9 cellular contexts compared by ENCODE assay signal in the genomic region with DNA sequence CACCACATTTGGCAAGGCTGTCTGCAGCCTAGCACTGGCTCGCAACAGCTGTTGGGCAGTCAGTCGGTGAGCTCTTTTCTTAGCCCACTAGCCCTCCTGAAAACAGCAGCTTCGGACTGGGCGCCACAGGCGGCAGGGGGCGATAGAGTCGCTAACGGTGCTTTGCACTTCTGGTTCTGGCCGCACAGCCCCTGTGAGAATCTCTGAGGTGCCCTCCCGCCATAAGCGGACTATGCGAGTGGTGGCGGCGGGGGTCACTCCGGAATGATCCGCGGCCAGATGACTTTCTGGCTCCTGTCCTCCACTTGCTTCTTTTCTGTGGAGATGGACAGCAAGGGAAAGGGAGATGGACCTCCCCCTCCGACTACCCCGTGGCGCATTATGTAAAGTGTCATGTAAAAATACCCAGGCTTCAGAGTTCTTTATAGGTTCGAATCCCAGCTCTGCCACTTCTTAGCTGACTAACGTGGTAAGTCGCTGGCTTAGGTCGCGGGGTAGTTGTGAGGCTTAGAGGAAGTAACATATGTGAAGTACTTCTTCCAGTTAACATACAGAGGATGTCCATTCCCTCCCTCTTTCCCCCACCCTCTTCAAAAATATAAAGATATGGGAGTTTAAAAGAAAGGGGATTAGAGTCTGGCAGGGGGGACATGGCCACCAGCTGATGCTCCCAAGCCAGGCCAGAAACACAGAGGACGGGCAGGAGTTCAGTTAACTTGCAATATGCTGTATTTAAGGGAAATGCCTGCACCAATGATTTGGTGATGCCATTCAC. TPM values are rescaled to one million over a fixed set of nuclear protein-coding genes. Genes with fewer than 3 reads are reported as not detected.
DNase-seq lines count a peak whose midpoint lies in the region; ATAC-seq, FAIRE-seq and TF ChIP-seq lines count a peak whose summit lies in the region.
"Had no signal": no experiment of that assay in that cellular context is flagged by ENCODE, and none has a peak within 500 bp of the region (broad histone marks: within the 10 kb centered on the region; RNA-seq: fewer than 3 reads in every experiment).

No MANE protein-coding gene starts in this region.

- no peak overlapping the region for H3K4ac ChIP-seq in trophoblast cell (ENCODE audit: low read depth, low read length)

- H2AK5ac ChIP-seq in trophoblast cell (ENCODE audit: low read length) = no peak overlapping the region

- H3K4me1 ChIP-seq in A549 = no peaks in the 10 kb centered on the region
- no peaks in the 10 kb centered on the region for H3K4me1 ChIP-seq in Karpas-422 (ENCODE audit: low read length)
- no peaks in the 10 kb centered on the region for H3K4me1 ChIP-seq in trophoblast cell (ENCODE audit: control insufficient read depth in 1 of 2, insufficient read depth in 2 of 2, low read length in 2 of 2)

- no peaks in the 10 kb centered on the region for H3K9me3 ChIP-seq in A549
- H3K9me3 ChIP-seq in Karpas-422 (ENCODE audit: low read length) = no peaks in the 10 kb centered on the region
- H3K9me3 ChIP-seq in trophoblast cell (ENCODE audit: insufficient read depth, low read depth, low read length) = peaks cover 2% of the 10 kb centered on the region

- H4K91ac ChIP-seq in trophoblast cell (ENCODE audit: low read depth, low read length) = no peak overlapping the region

- H3K14ac ChIP-seq in trophoblast cell (ENCODE audit: low read length) = no peak overlapping the region

- 3% methylated on average over 14 of the region's 26 CpGs for WGBS in A549 (ENCODE audit: missing lambda C conversion rate)
- no CpG with 5 or more reads among the region's 26 CpGs for WGBS in trophoblast cell (ENCODE audit: extremely low coverage, insufficient coverage, insufficient read length)

- no peak overlapping the region for H3K18ac ChIP-seq in trophoblast cell (ENCODE audit: low read length)

- no peak overlapping the region for H3K27ac ChIP-seq in A549
- no peak overlapping the region for H3K27ac ChIP-seq in Karpas-422 (ENCODE audit: low read length)
- H3K27ac ChIP-seq in trophoblast cell (ENCODE audit: low read depth, low read length) = no peak overlapping the region

- TF ChIP-seq RAD21 in A549 (conservative IDR thresholded peaks at IDR 0.05 in 1 of 2, IDR thresholded peaks at IDR 0.05 in 1 of 2) = peak; percentile 45 to 48; a peak in 3 of 5 replicates

- TF ChIP-seq POLR2A in A549 (IDR thresholded peaks at IDR 0.05; ENCODE audit: low read length) = no peak

- no peak overlapping the region for H2BK5ac ChIP-seq in trophoblast cell (ENCODE audit: low read depth, low read length, poor library complexity)

- DNase-seq in A549 (ENCODE audit: low read depth in 1 of 2, low spot score in 1 of 2) (peak; percentile 72 to 86), Karpas-422 (peak; percentile 77), dermis blood vessel endothelial cell (peak; percentile 33), trophoblast cell (peak; percentile 21 to 42), sciatic nerve (ENCODE audit: low spot score) (no peak), NCI-H526 treated with DMSO at 0.1 percent for 48 hours (lab: John Stamatoyannopoulos, UW) (no peak)
- DNase-seq: activated naive CD8-positive, alpha-beta T cell treated with anti-CD3 and anti-CD28 coated beads, Interleukin-2, amount 10 ng/mL, durations not matched to agents 7 days and 5 days had no signal

- H3K4me2 ChIP-seq in A549 (peak overlapping the region; percentile 67), Karpas-422 (ENCODE audit: low read depth, low read length, poor library complexity, severe bottlenecking) (no peak overlapping the region), trophoblast cell (ENCODE audit: low read length) (no peak overlapping the region)

- TF ChIP-seq EP300 in A549 (IDR thresholded peaks at IDR 0.05) = no peak

- peak; percentile 98 for FAIRE-seq in A549 (lab: Jason Lieb, UNC)

- ATAC-seq in A549 (peak; percentile 79 to 96), sciatic nerve (no peak), HG02840 (IDR thresholded peaks at IDR 0.05; ENCODE audit: low FRiP score, unreplicated experiment) (no peak)

- no peak overlapping the region for H2AFZ ChIP-seq in Karpas-422 (ENCODE audit: low read length)
- no peak overlapping the region for H2AFZ ChIP-seq in trophoblast cell (ENCODE audit: insufficient read depth, low read length, poor library complexity)

- no peak overlapping the region for H4K8ac ChIP-seq in trophoblast cell (ENCODE audit: low read depth, low read length)

- H3K23ac ChIP-seq in trophoblast cell (ENCODE audit: low read length) = no peak overlapping the region

- no peaks in the 10 kb centered on the region for H3K9me2 ChIP-seq in Karpas-422 (replicated peaks; ENCODE audit: insufficient read depth, low read length)

- no peak overlapping the region for H3K9ac ChIP-seq in Karpas-422 (ENCODE audit: low read length)
- no peak overlapping the region for H3K9ac ChIP-seq in trophoblast cell (ENCODE audit: low read length)

- H3K4me3 ChIP-seq in A549 (peak overlapping the region; percentile 37), Karpas-422 (ENCODE audit: low read length) (no peak overlapping the region), trophoblast cell (ENCODE audit: low read depth, low read length) (no peak overlapping the region)

- no peaks in the 10 kb centered on the region for H3K79me1 ChIP-seq in trophoblast cell (ENCODE audit: low read length)

- CTCF ChIA-PET in A549 (lab: Yijun Ruan, JAX) = interaction anchor here (0.6 to 4.4 kb wide), 18 partner anchors 9 to 1305 kb away, joined by 3 to 22 read pairs (median 4); no protein-coding TSS in a partner anchor

- POLR2A ChIA-PET in A549 (lab: Yijun Ruan, JAX) = no interaction called here

- no peak overlapping the region for H2BK12ac ChIP-seq in trophoblast cell (ENCODE audit: low read length)

- no peak overlapping the region for H2BK120ac ChIP-seq in trophoblast cell (ENCODE audit: insufficient read depth, low read length, poor library complexity)

- H3K79me2 ChIP-seq in Karpas-422 (ENCODE audit: low read length) (no peaks in the 10 kb centered on the region), trophoblast cell (ENCODE audit: control insufficient read depth, insufficient read depth, low read length, poor library complexity) (no peaks in the 10 kb centered on the region)

- H3K27me3 ChIP-seq in Karpas-422 (ENCODE audit: low read length) (no peaks in the 10 kb centered on the region), trophoblast cell (ENCODE audit: insufficient read depth, low read length) (peaks cover 33% of the 10 kb centered on the region)

- H3K36me3 ChIP-seq in Karpas-422 (ENCODE audit: insufficient read depth, low read length) (no peaks in the 10 kb centered on the region), trophoblast cell (ENCODE audit: control insufficient read depth in 1 of 2, insufficient read depth in 2 of 2, low read length in 2 of 2) (no peaks in the 10 kb centered on the region)

- H4K12ac ChIP-seq in trophoblast cell (ENCODE audit: low read depth, low read length) = no peak overlapping the region

- TF ChIP-seq CTCF in A549 (IDR thresholded peaks at IDR 0.05) = peak; percentile 54
- TF ChIP-seq CTCF in GM12873 (IDR thresholded peaks at IDR 0.05; ENCODE audit: insufficient read depth, low read depth, low read length, missing control alignments) = peak; percentile 58

- intact Hi-C loops in sciatic nerve (cut with DNase I) = no loop called here

- no peaks in the 10 kb centered on the region for H4K20me1 ChIP-seq in Karpas-422 (ENCODE audit: insufficient read depth, low read depth, low read length)

TF ChIP-seq in A549, 52 proteins besides CTCF, POLR2A, EP300 and RAD21:
- TF ChIP-seq, protein P1, sequence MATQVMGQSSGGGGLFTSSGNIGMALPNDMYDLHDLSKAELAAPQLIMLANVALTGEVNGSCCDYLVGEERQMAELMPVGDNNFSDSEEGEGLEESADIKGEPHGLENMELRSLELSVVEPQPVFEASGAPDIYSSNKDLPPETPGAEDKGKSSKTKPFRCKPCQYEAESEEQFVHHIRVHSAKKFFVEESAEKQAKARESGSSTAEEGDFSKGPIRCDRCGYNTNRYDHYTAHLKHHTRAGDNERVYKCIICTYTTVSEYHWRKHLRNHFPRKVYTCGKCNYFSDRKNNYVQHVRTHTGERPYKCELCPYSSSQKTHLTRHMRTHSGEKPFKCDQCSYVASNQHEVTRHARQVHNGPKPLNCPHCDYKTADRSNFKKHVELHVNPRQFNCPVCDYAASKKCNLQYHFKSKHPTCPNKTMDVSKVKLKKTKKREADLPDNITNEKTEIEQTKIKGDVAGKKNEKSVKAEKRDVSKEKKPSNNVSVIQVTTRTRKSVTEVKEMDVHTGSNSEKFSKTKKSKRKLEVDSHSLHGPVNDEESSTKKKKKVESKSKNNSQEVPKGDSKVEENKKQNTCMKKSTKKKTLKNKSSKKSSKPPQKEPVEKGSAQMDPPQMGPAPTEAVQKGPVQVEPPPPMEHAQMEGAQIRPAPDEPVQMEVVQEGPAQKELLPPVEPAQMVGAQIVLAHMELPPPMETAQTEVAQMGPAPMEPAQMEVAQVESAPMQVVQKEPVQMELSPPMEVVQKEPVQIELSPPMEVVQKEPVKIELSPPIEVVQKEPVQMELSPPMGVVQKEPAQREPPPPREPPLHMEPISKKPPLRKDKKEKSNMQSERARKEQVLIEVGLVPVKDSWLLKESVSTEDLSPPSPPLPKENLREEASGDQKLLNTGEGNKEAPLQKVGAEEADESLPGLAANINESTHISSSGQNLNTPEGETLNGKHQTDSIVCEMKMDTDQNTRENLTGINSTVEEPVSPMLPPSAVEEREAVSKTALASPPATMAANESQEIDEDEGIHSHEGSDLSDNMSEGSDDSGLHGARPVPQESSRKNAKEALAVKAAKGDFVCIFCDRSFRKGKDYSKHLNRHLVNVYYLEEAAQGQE (IDR thresholded peaks at IDR 0.05) = no peak
- TF ChIP-seq SMC3 (IDR thresholded peaks at IDR 0.05) (peak; percentile 58), ZSCAN20 (CRISPR knock-in tag; IDR thresholded peaks at IDR 0.05) (no peak), ZFP36 (IDR thresholded peaks at IDR 0.05; ENCODE audit: borderline replicate concordance, partially characterized antibody) (no peak), SREBF2 (IDR thresholded peaks at IDR 0.05) (peak; percentile 39)

RNA-seq across cellular contexts. Expression of a gene that starts 11.0 kb away (rescaled TPM):
- not detected in 2 replicates for polyA plus RNA-seq in A549 (2011; rRNA removed)
- polyA plus RNA-seq in A549 (2012; cell fraction: cytosol; rRNA removed) = not detected in 2 replicates
- not detected in 2 replicates for polyA plus RNA-seq in A549 (2012; cell fraction: nucleus; rRNA removed)
- polyA plus RNA-seq in A549 (2017; fragmentation: RNase III; extraction: RNeasy Plus Mini Kit Qiagen cat#74134 plus additional on column Dnase treatment) = not detected in 3 replicates
- not detected in 2 replicates for polyA minus RNA-seq in A549 (2011; rRNA and poly(A)+ RNA removed)
- not detected in 2 replicates for total RNA-seq in Karpas-422 (2014; rRNA removed; shearing (Covaris generic); ENCODE audit: low replicate concordance)
- total RNA-seq in dermis blood vessel endothelial cell = not detected in 2 replicates
- polyA plus RNA-seq in trophoblast cell (2013) = 0.06 TPM in 1 of 2 replicates, not detected in the other
- not detected for total RNA-seq in sciatic nerve
- total RNA-seq: activated naive CD8-positive, alpha-beta T cell treated with anti-CD3 and anti-CD28 coated beads, Interleukin-2, amount 10 ng/mL, durations not matched to agents 7 days and 5 days had no signal

Comparison
In these comparisons a context has a peak if more than half of its experiments do, and no peak if none do; other contexts are left out.
1. ATAC-seq: peak in A549 (2 of 2); none in sciatic nerve (single experiment) and HG02840 (single experiment).
2. DNase-seq: peak in A549 (2 of 2), Karpas-422 (single experiment), dermis blood vessel endothelial cell (single experiment) and trophoblast cell (2 of 2); none in sciatic nerve (single experiment) and NCI-H526 treated with DMSO at 0.1 percent for 48 hours (single experiment).